In the genomic region with DNA sequence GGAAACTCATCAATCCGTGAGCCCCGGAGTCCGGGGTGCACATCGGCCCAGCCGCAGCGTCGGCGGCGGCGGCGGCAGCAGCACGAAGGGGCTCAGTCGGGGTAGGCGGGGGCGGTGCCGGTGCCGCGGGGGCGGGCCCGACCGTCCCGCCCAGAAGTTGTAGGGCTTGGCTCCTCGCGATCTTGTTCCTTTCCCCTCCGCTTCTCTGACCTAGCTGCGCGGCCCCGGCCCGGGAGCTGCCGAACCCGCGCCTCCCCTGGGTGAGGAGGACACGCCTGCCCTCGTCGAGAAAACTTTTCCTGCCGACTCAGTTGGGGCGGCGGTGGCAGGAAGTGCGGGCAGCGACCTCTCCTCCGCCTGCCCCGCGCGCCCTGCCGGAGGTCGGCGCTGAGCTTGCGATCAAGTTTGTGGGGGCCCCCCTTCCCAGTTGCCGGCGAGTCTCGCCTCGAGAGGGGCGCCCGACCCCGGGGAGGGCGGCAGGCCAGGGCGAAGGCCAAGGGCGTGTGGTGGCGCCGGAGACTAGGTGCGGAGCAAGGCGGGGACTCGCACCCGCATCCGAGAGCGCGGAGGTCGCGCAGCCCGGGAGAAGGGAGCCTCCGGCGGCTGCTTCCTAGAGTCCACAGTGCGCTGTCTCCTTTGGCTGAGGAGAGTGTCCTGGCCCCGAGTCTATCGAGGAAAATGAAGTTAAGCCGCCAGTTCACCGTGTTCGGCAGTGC, we compare ENCODE assay signal across 8 cellular contexts. TPM values are rescaled to one million over a fixed set of nuclear protein-coding genes. Genes with fewer than 3 reads are reported as not detected.
DNase-seq lines count a peak whose midpoint lies in the region; ATAC-seq and TF ChIP-seq lines count a peak whose summit lies in the region.

Gene MAN2A1, plus strand, starts transcription at position 188 of the 716 bp plus-strand sequence. Its CDS starts 491 bp downstream, at position 679.

- peak; percentile 48 for ATAC-seq in GM21360 (IDR thresholded peaks at IDR 0.05; ENCODE audit: unreplicated experiment)

- no peaks in the 10 kb centered on the region for H3K9me3 Mint-ChIP-seq in neural crest cell

- peak within 1 kb of the TSS; percentile 99 for H3K27ac Mint-ChIP-seq in neural crest cell (ENCODE audit: unreplicated experiment)

- H3K4me3 ChIP-seq in fibroblast of the aortic adventitia (ENCODE audit: low read depth, low read length) = peak within 1 kb of the TSS; percentile 75

- peak within 1 kb of the TSS; percentile 93 for H3K4me3 Mint-ChIP-seq in neural crest cell

- TF ChIP-seq CTCF in fibroblast of the aortic adventitia (IDR thresholded peaks at IDR 0.05; ENCODE audit: insufficient read depth, low read length) (no peak), neural crest cell (conservative IDR thresholded peaks at IDR 0.05) (peak; percentile 27)

- H3K27me3 Mint-ChIP-seq in neural crest cell (ENCODE audit: low read depth) = no peaks in the 10 kb centered on the region

- DNase-seq in Caki2 (ENCODE audit: low read depth) (peak; percentile 66), HT-29 (ENCODE audit: low spot score) (peak; percentile 79), RPMI7951 (ENCODE audit: low read depth) (peak; percentile 70), fibroblast of the aortic adventitia (ENCODE audit: low read depth) (peak; percentile 53), neural crest cell (ENCODE audit: low read depth, low spot score) (peak; percentile 63), stromal cell of bone marrow (ENCODE audit: low read depth) (peak; percentile 47)
- peak; percentile 73 for DNase-seq in activated effector memory CD4-positive, alpha-beta T cell treated with Interleukin-2 at 50 U/mL for 16 hours

- H3K4me1 Mint-ChIP-seq in neural crest cell = peaks cover 37% of the 10 kb centered on the region

- in situ Hi-C loops in Caki2 (cut with HindIII; ENCODE audit: low pct_unique_long_range_greater_than_20kb, low sequenced_read_pairs) = no loop called here

- no peaks in the 10 kb centered on the region for H3K36me3 Mint-ChIP-seq in neural crest cell (ENCODE audit: low read depth)

RNA-seq across cellular contexts. Expression of gene MAN2A1, which starts in this region (rescaled TPM):
- 2.6 and 5.5 TPM in 2 replicates for total RNA-seq in Caki2 (2014; rRNA removed; shearing (Covaris generic); ENCODE audit: low replicate concordance)
- 22.2 and 22.8 TPM in 2 replicates for total RNA-seq in HT-29 (2014; rRNA removed; shearing (Covaris generic))
- 20.6 and 25.8 TPM in 2 replicates for total RNA-seq in RPMI7951 (2014; rRNA removed; shearing (Covaris generic))
- total RNA-seq in fibroblast of the aortic adventitia (ENCODE audit: low replicate concordance) (62.3 and 63.9 TPM in 2 replicates), neural crest cell (24.9 and 25.5 TPM in 2 replicates)

Comparison
In these comparisons a context has a peak if more than half of its experiments do, and no peak if none do; other contexts are left out.
1. Peak in every context shown above with its lines: DNase-seq, ATAC-seq and H3K4me3 ChIP-seq.